ENCODE assay signal across 14 cellular contexts in genomic region chr7:134071355-134072331, GRCh38. TPM values are rescaled to one million over a fixed set of nuclear protein-coding genes. Genes with fewer than 3 reads are reported as not detected.
DNase-seq lines count a peak whose midpoint lies in the region; ATAC-seq and TF ChIP-seq lines count a peak whose summit lies in the region.
"Had no signal": no experiment of that assay in that cellular context is flagged by ENCODE, and none has a peak within 500 bp of the region (broad histone marks: within the 10 kb centered on the region; RNA-seq: fewer than 3 reads in every experiment).

No MANE protein-coding gene starts in this region.

- no peaks in the 10 kb centered on the region for H3K9me3 ChIP-seq in osteoblast (ENCODE audit: low read depth, low read length)

- no peaks in the 10 kb centered on the region for H3K27me3 Mint-ChIP-seq in effector memory CD8-positive, alpha-beta T cell
- H3K27me3 Mint-ChIP-seq: activated naive CD8-positive, alpha-beta T cell treated with anti-CD3 and anti-CD28 coated beads for 36 hours had no signal

- peaks cover 62% of the 10 kb centered on the region for H3K4me1 ChIP-seq in KMS-11 (ENCODE audit: low read depth, poor library complexity, severe bottlenecking)
- H3K4me1 ChIP-seq in osteoblast (ENCODE audit: insufficient read depth, low read length), result no peaks in the 10 kb centered on the region

- H3K4me3 ChIP-seq in KMS-11 (IDR thresholded peaks at IDR 0.05; ENCODE audit: insufficient read depth, low read depth, low read length), result no peak overlapping the region
- H3K4me3 ChIP-seq in osteoblast (ENCODE audit: insufficient read depth, low read length), result no peak overlapping the region

- H3K27me3 ChIP-seq in KMS-11 (ENCODE audit: insufficient read depth, low read depth), result no peaks in the 10 kb centered on the region
- H3K27me3 ChIP-seq in osteoblast (ENCODE audit: insufficient read depth, low read length), result no peaks in the 10 kb centered on the region

- H3K27ac ChIP-seq in KMS-11 (peak overlapping the region; percentile 72), osteoblast (ENCODE audit: low read depth, low read length) (no peak overlapping the region)
- H3K27ac ChIP-seq: C4-2B had no signal

- H3K27ac Mint-ChIP-seq in effector memory CD8-positive, alpha-beta T cell, result peak overlapping the region in 1 of 2 donors; percentile 25
- H3K27ac Mint-ChIP-seq: activated naive CD8-positive, alpha-beta T cell treated with anti-CD3 and anti-CD28 coated beads for 36 hours; dendritic cell treated with granulocyte-macrophage colony-stimulating factor and Interleukin-4, amounts not matched to agents 40 ng/mL and 50 ng/mL, for 4 days had no signal

- ATAC-seq in GM18511 (IDR thresholded peaks at IDR 0.05; ENCODE audit: unreplicated experiment) (peak; percentile 96), GM21367 (IDR thresholded peaks at IDR 0.05; ENCODE audit: unreplicated experiment) (peak; percentile 81), HG02973 (IDR thresholded peaks at IDR 0.05; ENCODE audit: unreplicated experiment) (peak; percentile 83), HG02970 (IDR thresholded peaks at IDR 0.05; ENCODE audit: low FRiP score, unreplicated experiment) (no peak), left colon (no peak)
- no peak for ATAC-seq in effector memory CD8-positive, alpha-beta T cell (replicated peaks)

- H3K4me1 Mint-ChIP-seq in effector memory CD8-positive, alpha-beta T cell (ENCODE audit: low read depth in 2 of 2), result no peaks in the 10 kb centered on the region
- H3K4me1 Mint-ChIP-seq: activated naive CD8-positive, alpha-beta T cell treated with anti-CD3 and anti-CD28 coated beads for 36 hours; neural crest cell had no signal

- H3K4me2 ChIP-seq in KMS-11, result peak overlapping the region; percentile 78
- H3K4me2 ChIP-seq in osteoblast (ENCODE audit: insufficient read depth, low read length), result no peak overlapping the region

- peak overlapping the region; percentile 14; the same call in 1 of the 2 replicates for H3K9ac ChIP-seq in KMS-11

- H3K79me2 ChIP-seq in KMS-11 (ENCODE audit: insufficient read depth, low read depth), result no peaks in the 10 kb centered on the region
- no peaks in the 10 kb centered on the region for H3K79me2 ChIP-seq in osteoblast (ENCODE audit: insufficient read depth, low read length)

- H3K36me3 ChIP-seq in KMS-11 (ENCODE audit: insufficient read depth) (no peaks in the 10 kb centered on the region), osteoblast (ENCODE audit: insufficient read depth, low read length) (no peaks in the 10 kb centered on the region)

- H3K36me3 Mint-ChIP-seq in effector memory CD8-positive, alpha-beta T cell (ENCODE audit: insufficient read depth), result no peaks in the 10 kb centered on the region

- no peak overlapping the region for H3K4me3 Mint-ChIP-seq in effector memory CD8-positive, alpha-beta T cell
- H3K4me3 Mint-ChIP-seq: activated naive CD8-positive, alpha-beta T cell treated with anti-CD3 and anti-CD28 coated beads for 36 hours; dendritic cell treated with granulocyte-macrophage colony-stimulating factor and Interleukin-4, amounts not matched to agents 40 ng/mL and 50 ng/mL, for 4 days; neural crest cell had no signal

- intact Hi-C loops in left colon (cut with DNase I, micrococcal nuclease), result no loop called here

- H4K20me1 ChIP-seq in KMS-11 (ENCODE audit: insufficient read depth) (no peaks in the 10 kb centered on the region), osteoblast (ENCODE audit: insufficient read depth, low read length) (no peaks in the 10 kb centered on the region)

- TF ChIP-seq CTCF in KMS-11 (conservative IDR thresholded peaks at IDR 0.05; ENCODE audit: low read depth, low read length) (no peak), osteoblast (IDR thresholded peaks at IDR 0.05; ENCODE audit: extremely low read depth, low read depth, low read length) (no peak)

- peaks cover 0 to 14% of the 10 kb centered on the region in 2 donors for H3K9me3 Mint-ChIP-seq in effector memory CD8-positive, alpha-beta T cell

- H2AFZ ChIP-seq in KMS-11 (ENCODE audit: low read depth), result peak overlapping the region; percentile 14; the same call in 1 of the 2 replicates
- H2AFZ ChIP-seq in osteoblast (ENCODE audit: low read length), result no peak overlapping the region

- no peak for DNase-seq in effector memory CD8-positive, alpha-beta T cell
- DNase-seq in left colon (no peak), osteoblast (ENCODE audit: insufficient read length, low spot score, missing footprints) (no peak)
- DNase-seq: activated naive CD8-positive, alpha-beta T cell treated with anti-CD3 and anti-CD28 coated beads for 36 hours; MV-4-11; stimulated activated naive CD4-positive, alpha-beta T cell had no signal

RNA-seq across cellular contexts. Expression of gene LRGUK, which starts 55.5 kb away (rescaled TPM):
- total RNA-seq in left colon (under 1 TPM; 0.36 to 0.98 TPM), osteoblast (0.72 and 0.88 TPM in 2 replicates)

Comparison
In these comparisons a context has a peak if more than half of its experiments do, and no peak if none do; other contexts are left out.
1. ATAC-seq: peak in GM18511 (single experiment), GM21367 (single experiment) and HG02973 (single experiment); none in HG02970 (single experiment), effector memory CD8-positive, alpha-beta T cell (single experiment) and left colon (single experiment).